In genomic region chr12:104478396-104479140, GRCh38 we compare ENCODE assay signal across 8 cellular contexts. TPM values are rescaled to one million over a fixed set of nuclear protein-coding genes. Genes with fewer than 3 reads are reported as not detected.
DNase-seq lines count a peak whose midpoint lies in the region; ATAC-seq and TF ChIP-seq lines count a peak whose summit lies in the region.

No MANE protein-coding gene starts in this region.

- peak overlapping the region; percentile 40 for H3K4me3 ChIP-seq in GM12864 (ENCODE audit: low read depth, low read length)

- H3K9me3 Mint-ChIP-seq in activated T-helper 1 cell treated with anti-CD3 and anti-CD28 coated beads, Interleukin-12 subunit alpha, Interleukin-12 subunit beta, Interleukin-2, Interleukin-4 antibody, amounts not matched to agents 30 ng/mL and 10 ng/mL and 1 ng/mL, durations not matched to agents 14 hours and 24 hours and 36 hours: no peaks in the 10 kb centered on the region
- H3K9me3 Mint-ChIP-seq in natural killer cell treated with Interleukin-12 subunit alpha and Interleukin-12 subunit beta and Interleukin-15 and Interleukin-18, amount 100 ng/mL, for 72 hours: peaks cover 4% of the 10 kb centered on the region
- peaks cover 20% of the 10 kb centered on the region for H3K9me3 Mint-ChIP-seq in nephron progenitor cell

- DNase-seq in GM12864 (ENCODE audit: low read depth) (peak; percentile 76), T-helper 9 cell (no peak), COR-L47 (lab: John Stamatoyannopoulos, UW) (no peak), nephron progenitor cell (no peak)
- no peak for DNase-seq in activated T-helper 1 cell treated with anti-CD3 and anti-CD28 coated beads, Interleukin-12 subunit alpha, Interleukin-12 subunit beta, Interleukin-2, Interleukin-4 antibody, amounts not matched to agents 30 ng/mL and 10 ng/mL and 1 ng/mL, durations not matched to agents 14 hours and 24 hours and 36 hours (ENCODE audit: low spot score)
- no peak for DNase-seq in natural killer cell treated with Interleukin-12 subunit alpha and Interleukin-12 subunit beta and Interleukin-15 and Interleukin-18, amount 100 ng/mL, for 72 hours (ENCODE audit: low spot score)

- intact Hi-C loops in activated T-helper 1 cell treated with anti-CD3 and anti-CD28 coated beads, Interleukin-12 subunit alpha, Interleukin-12 subunit beta, Interleukin-2, Interleukin-4 antibody, amounts not matched to agents 30 ng/mL and 10 ng/mL and 1 ng/mL, durations not matched to agents 14 hours and 24 hours and 36 hours (cut with micrococcal nuclease): loop anchor here (1.0 to 2.0 kb wide), 2 partner anchors 15 to 16 kb away; no protein-coding TSS in a partner anchor

- TF ChIP-seq CTCF in GM12864 (IDR thresholded peaks at IDR 0.05; ENCODE audit: low read depth, low read length, missing control alignments) (no peak), nephron progenitor cell (IDR thresholded peaks at IDR 0.05) (no peak)

- peaks cover 33% of the 10 kb centered on the region for H3K36me3 Mint-ChIP-seq in activated T-helper 1 cell treated with anti-CD3 and anti-CD28 coated beads, Interleukin-12 subunit alpha, Interleukin-12 subunit beta, Interleukin-2, Interleukin-4 antibody, amounts not matched to agents 30 ng/mL and 10 ng/mL and 1 ng/mL, durations not matched to agents 14 hours and 24 hours and 36 hours (ENCODE audit: low read depth)
- H3K36me3 Mint-ChIP-seq in natural killer cell treated with Interleukin-12 subunit alpha and Interleukin-12 subunit beta and Interleukin-15 and Interleukin-18, amount 100 ng/mL, for 72 hours: peaks cover 14% of the 10 kb centered on the region
- peaks cover 69% of the 10 kb centered on the region for H3K36me3 Mint-ChIP-seq in nephron progenitor cell (ENCODE audit: low read depth)

- peak overlapping the region; percentile 98 for H3K27ac Mint-ChIP-seq in activated T-helper 1 cell treated with anti-CD3 and anti-CD28 coated beads, Interleukin-12 subunit alpha, Interleukin-12 subunit beta, Interleukin-2, Interleukin-4 antibody, amounts not matched to agents 30 ng/mL and 10 ng/mL and 1 ng/mL, durations not matched to agents 14 hours and 24 hours and 36 hours
- peak overlapping the region; percentile 96 to 100 for H3K27ac Mint-ChIP-seq in natural killer cell treated with Interleukin-12 subunit alpha and Interleukin-12 subunit beta and Interleukin-15 and Interleukin-18, amount 100 ng/mL, for 72 hours
- no peak overlapping the region for H3K27ac Mint-ChIP-seq in nephron progenitor cell

- ATAC-seq in GM21381 (IDR thresholded peaks at IDR 0.05; ENCODE audit: unreplicated experiment): peak; percentile 88
- peak; percentile 65 for ATAC-seq in HG03575 (IDR thresholded peaks at IDR 0.05; ENCODE audit: extremely low read depth, insufficient number of reproducible peaks, low FRiP score, unreplicated experiment)
- ATAC-seq in natural killer cell treated with Interleukin-12 subunit alpha and Interleukin-12 subunit beta and Interleukin-15 and Interleukin-18, amount 100 ng/mL, for 72 hours: peak; percentile 86

- peak overlapping the region; percentile 89 for H3K4me3 Mint-ChIP-seq in activated T-helper 1 cell treated with anti-CD3 and anti-CD28 coated beads, Interleukin-12 subunit alpha, Interleukin-12 subunit beta, Interleukin-2, Interleukin-4 antibody, amounts not matched to agents 30 ng/mL and 10 ng/mL and 1 ng/mL, durations not matched to agents 14 hours and 24 hours and 36 hours
- peak overlapping the region; percentile 91 for H3K4me3 Mint-ChIP-seq in natural killer cell treated with Interleukin-12 subunit alpha and Interleukin-12 subunit beta and Interleukin-15 and Interleukin-18, amount 100 ng/mL, for 72 hours
- H3K4me3 Mint-ChIP-seq in nephron progenitor cell: no peak overlapping the region

- H3K4me1 Mint-ChIP-seq in activated T-helper 1 cell treated with anti-CD3 and anti-CD28 coated beads, Interleukin-12 subunit alpha, Interleukin-12 subunit beta, Interleukin-2, Interleukin-4 antibody, amounts not matched to agents 30 ng/mL and 10 ng/mL and 1 ng/mL, durations not matched to agents 14 hours and 24 hours and 36 hours (ENCODE audit: low read depth): peaks cover 90% of the 10 kb centered on the region
- H3K4me1 Mint-ChIP-seq in natural killer cell treated with Interleukin-12 subunit alpha and Interleukin-12 subunit beta and Interleukin-15 and Interleukin-18, amount 100 ng/mL, for 72 hours (ENCODE audit: low read depth in 2 of 2): peaks cover 80 to 91% of the 10 kb centered on the region in 2 donors
- peaks cover 5% of the 10 kb centered on the region for H3K4me1 Mint-ChIP-seq in nephron progenitor cell

- H3K27me3 Mint-ChIP-seq in activated T-helper 1 cell treated with anti-CD3 and anti-CD28 coated beads, Interleukin-12 subunit alpha, Interleukin-12 subunit beta, Interleukin-2, Interleukin-4 antibody, amounts not matched to agents 30 ng/mL and 10 ng/mL and 1 ng/mL, durations not matched to agents 14 hours and 24 hours and 36 hours (ENCODE audit: insufficient read depth): no peaks in the 10 kb centered on the region
- H3K27me3 Mint-ChIP-seq in natural killer cell treated with Interleukin-12 subunit alpha and Interleukin-12 subunit beta and Interleukin-15 and Interleukin-18, amount 100 ng/mL, for 72 hours: no peaks in the 10 kb centered on the region
- no peaks in the 10 kb centered on the region for H3K27me3 Mint-ChIP-seq in nephron progenitor cell (ENCODE audit: low read depth, poor library complexity)

RNA-seq across cellular contexts. Expression of gene CHST11, which starts 21.8 kb away (rescaled TPM):
- total RNA-seq in activated T-helper 1 cell treated with anti-CD3 and anti-CD28 coated beads, Interleukin-12 subunit alpha, Interleukin-12 subunit beta, Interleukin-2, Interleukin-4 antibody, amounts not matched to agents 30 ng/mL and 10 ng/mL and 1 ng/mL, durations not matched to agents 14 hours and 24 hours and 36 hours: 69.8 and 70.7 TPM in 2 replicates
- total RNA-seq in natural killer cell treated with Interleukin-12 subunit alpha and Interleukin-12 subunit beta and Interleukin-15 and Interleukin-18, amount 100 ng/mL, for 72 hours: 100 to 1,000 TPM; 195 to 374 TPM
